ENCODE assay signal across 9 cellular contexts in genomic region chr11:19992998-19993397, GRCh38.
"Had no signal": no experiment of that assay in that cellular context is flagged by ENCODE, and none has a peak within 500 bp of the region (broad histone marks: within the 10 kb centered on the region; RNA-seq: fewer than 3 reads in every experiment).

No MANE protein-coding gene starts in this region.

- ATAC-seq: GM23338 had no signal

- H3K27ac ChIP-seq: HL-60 had no signal

- DNase-seq: H9, HCEC 1CT, HFFc6, IMR-90, KBM-7 had no signal

- H3K4me3 ChIP-seq: GM23338 had no signal

- H2AFZ ChIP-seq: GM23338 had no signal

- FAIRE-seq: H1, H54 had no signal

- H3K4me2 ChIP-seq: GM23338 had no signal
